Comparison of ENCODE assay signal across 21 cellular contexts in genomic region chr5:31551878-31552277, GRCh38.
"Had no signal": no experiment of that assay in that cellular context is flagged by ENCODE, and none has a peak within 500 bp of the region (broad histone marks: within the 10 kb centered on the region; RNA-seq: fewer than 3 reads in every experiment).

No MANE protein-coding gene starts in this region.

- H3K4me1 Mint-ChIP-seq: activated CD4-positive, alpha-beta T cell treated with anti-CD3 and anti-CD28 coated beads, Interleukin-2, amount 10 ng/mL, durations not matched to agents 7 days and 5 days; activated naive CD8-positive, alpha-beta T cell treated with anti-CD3 and anti-CD28 coated beads, Interleukin-2, amount 10 ng/mL, durations not matched to agents 7 days and 5 days; immature natural killer cell; nephron progenitor cell; T-cell had no signal

- H3K27ac ChIP-seq: body of pancreas, dorsolateral prefrontal cortex, heart right ventricle, left ventricle myocardium inferior, tibial artery had no signal

- DNase-seq: activated CD4-positive, alpha-beta T cell treated with anti-CD3 and anti-CD28 coated beads, Interleukin-2, amount 10 ng/mL, durations not matched to agents 7 days and 5 days; activated CD8-positive, alpha-beta T cell treated with anti-CD3 and anti-CD28 coated beads, Interleukin-2, amount 10 ng/mL, durations not matched to agents 7 days and 5 days; activated gamma-delta T cell treated with Interleukin-2 at 50 U/mL for 16 hours; activated naive CD8-positive, alpha-beta T cell treated with anti-CD3 and anti-CD28 coated beads, Interleukin-2, amount 10 ng/mL, durations not matched to agents 7 days and 5 days; body of pancreas; caudate nucleus; dorsolateral prefrontal cortex; erythroblast; heart right ventricle; immature natural killer cell; kidney glomerular epithelial cell; left ventricle myocardium inferior; nephron progenitor cell; occipital lobe; stimulated activated CD4-positive, alpha-beta T cell treated with anti-CD3 and anti-CD28 coated beads, Interleukin-1b, Interleukin-23, amount 100 ng/mL, for 48 hours; stimulated activated naive CD8-positive, alpha-beta T cell treated with anti-CD3 and anti-CD28 coated beads, Interleukin-15, Interleukin-2, amounts not matched to agents 100 U/mL and 50 U/mL, for 24 hours; substantia nigra; T-cell; T-helper 9 cell; tibial artery had no signal

- ATAC-seq: activated CD4-positive, CD25-positive, alpha-beta regulatory T cell treated with anti-CD3 and anti-CD28 coated beads, Interleukin-2, amount 50 U/mL, for 24 hours; activated CD8-positive, alpha-beta T cell treated with anti-CD3 and anti-CD28 coated beads, Interleukin-2, amount 10 ng/mL, durations not matched to agents 7 days and 5 days; body of pancreas; heart right ventricle; stimulated activated naive CD8-positive, alpha-beta T cell treated with anti-CD3 and anti-CD28 coated beads, Interleukin-15, Interleukin-2, amounts not matched to agents 100 U/mL and 50 U/mL, for 24 hours; T-cell had no signal

- H3K4me3 Mint-ChIP-seq: activated CD4-positive, alpha-beta T cell treated with anti-CD3 and anti-CD28 coated beads, Interleukin-2, amount 10 ng/mL, durations not matched to agents 7 days and 5 days; activated CD8-positive, alpha-beta T cell treated with anti-CD3 and anti-CD28 coated beads, Interleukin-2, amount 10 ng/mL, durations not matched to agents 7 days and 5 days; activated naive CD8-positive, alpha-beta T cell treated with anti-CD3 and anti-CD28 coated beads, Interleukin-2, amount 10 ng/mL, durations not matched to agents 7 days and 5 days; immature natural killer cell; nephron progenitor cell; T-cell had no signal

- H3K9me3 ChIP-seq: body of pancreas, heart right ventricle, left ventricle myocardium inferior, tibial artery had no signal

- H3K27me3 Mint-ChIP-seq: activated CD4-positive, alpha-beta T cell treated with anti-CD3 and anti-CD28 coated beads, Interleukin-2, amount 10 ng/mL, durations not matched to agents 7 days and 5 days; activated naive CD8-positive, alpha-beta T cell treated with anti-CD3 and anti-CD28 coated beads, Interleukin-2, amount 10 ng/mL, durations not matched to agents 7 days and 5 days; T-cell had no signal

- H3K9me3 Mint-ChIP-seq: activated naive CD8-positive, alpha-beta T cell treated with anti-CD3 and anti-CD28 coated beads, Interleukin-2, amount 10 ng/mL, durations not matched to agents 7 days and 5 days; immature natural killer cell; T-cell had no signal

- H3K4me3 ChIP-seq: body of pancreas, dorsolateral prefrontal cortex, heart right ventricle, left ventricle myocardium inferior, tibial artery had no signal

- H3K27me3 ChIP-seq: body of pancreas, dorsolateral prefrontal cortex, heart right ventricle, tibial artery had no signal

- H3K27ac Mint-ChIP-seq: activated CD4-positive, alpha-beta T cell treated with anti-CD3 and anti-CD28 coated beads, Interleukin-2, amount 10 ng/mL, durations not matched to agents 7 days and 5 days; activated CD8-positive, alpha-beta T cell treated with anti-CD3 and anti-CD28 coated beads, Interleukin-2, amount 10 ng/mL, durations not matched to agents 7 days and 5 days; activated naive CD8-positive, alpha-beta T cell treated with anti-CD3 and anti-CD28 coated beads, Interleukin-2, amount 10 ng/mL, durations not matched to agents 7 days and 5 days; immature natural killer cell; nephron progenitor cell; T-cell had no signal

- H3K4me1 ChIP-seq: body of pancreas, heart right ventricle, left ventricle myocardium inferior, tibial artery had no signal
